In genomic region chr12:4287325-4288290, GRCh38 we compare ENCODE assay signal across 10 cellular contexts. TPM values are rescaled to one million over a fixed set of nuclear protein-coding genes. Genes with fewer than 3 reads are reported as not detected.
A peak's percentile ranks its signal among the peaks of the same experiment; 100 is the strongest.
DNase-seq lines count a peak whose midpoint lies in the region; ATAC-seq and TF ChIP-seq lines count a peak whose summit lies in the region.
"Had no signal": no experiment of that assay in that cellular context is flagged by ENCODE, and none has a peak within 500 bp of the region (broad histone marks: within the 10 kb centered on the region; RNA-seq: fewer than 3 reads in every experiment).

No MANE protein-coding gene starts in this region.

- 43 to 60% methylated on average over 18 of the region's 18 CpGs for WGBS in sigmoid colon, 2 donors

- CTCF ChIA-PET in PC-3 (lab: Charles Lee) (no interaction called here), HEK293T (lab: Yijun Ruan, JAX) (interaction anchor here (1.9 kb wide), 1 partner anchor 11 kb away, joined by 6 read pairs; no protein-coding TSS in a partner anchor)

- no peaks in the 10 kb centered on the region for H3K9me2 ChIP-seq in PC-3 (replicated peaks; ENCODE audit: low read length)

- TF ChIP-seq CTCF in PC-3 (conservative IDR thresholded peaks at IDR 0.05; ENCODE audit: low read depth, low read length) (no peak), dorsolateral prefrontal cortex (IDR thresholded peaks at IDR 0.05 in 54 of 56, conservative IDR thresholded peaks at IDR 0.05 in 2 of 56; ENCODE audit: low read depth in 1 of 56, partially characterized antibody in 56 of 56) (no peak), sigmoid colon (IDR thresholded peaks at IDR 0.05) (no peak), GM10266 (IDR thresholded peaks at IDR 0.05; ENCODE audit: control insufficient read depth, insufficient read depth, low read depth, missing control alignments) (no peak)

- H3K36me3 ChIP-seq in PC-3 (ENCODE audit: low read depth, low read length) (no peaks in the 10 kb centered on the region), sigmoid colon (peaks cover 19 to 75% (median 32%) of the 10 kb centered on the region in 4 donors)

- H3K27me3 ChIP-seq in PC-3 (ENCODE audit: low read length) (peaks cover 45% of the 10 kb centered on the region), dorsolateral prefrontal cortex (peaks cover 0 to 89% (median 0%) of the 10 kb centered on the region in 45 donors), sigmoid colon (no peaks in the 10 kb centered on the region)
- H3K27me3 ChIP-seq: body of pancreas had no signal

- H3K4me2 ChIP-seq in PC-3 (ENCODE audit: low read length), result no peak overlapping the region

- no peaks in the 10 kb centered on the region for H3K9me3 ChIP-seq in PC-3 (ENCODE audit: low read length)
- H3K9me3 ChIP-seq in sigmoid colon, result no peaks in the 10 kb centered on the region
- H3K9me3 ChIP-seq: body of pancreas had no signal

- no peaks in the 10 kb centered on the region for H3K79me2 ChIP-seq in PC-3 (ENCODE audit: low read length)

- H3K27ac ChIP-seq in PC-3 (ENCODE audit: low read length) (no peak overlapping the region), dorsolateral prefrontal cortex (peak overlapping the region in 49 of 59 donors; percentile 19 to 88 (median 66)), sigmoid colon (peak overlapping the region; percentile 58 to 86 (median 80))

- no peaks in the 10 kb centered on the region for H3F3A ChIP-seq in PC-3 (ENCODE audit: low read length, unreplicated experiment)

- intact Hi-C loops in PC-3 (cut with micrococcal nuclease) (no loop called here), dorsolateral prefrontal cortex (cut with DNase I) (no loop called here), sigmoid colon (cut with DNase I) (no loop called here)

- H3K4me1 ChIP-seq in PC-3 (ENCODE audit: insufficient read depth, low read length) (no peaks in the 10 kb centered on the region), sigmoid colon (peaks cover 0 to 94% (median 81%) of the 10 kb centered on the region in 4 donors)

- H3K9ac ChIP-seq in PC-3 (ENCODE audit: low read length), result no peak overlapping the region

- in situ Hi-C loops in GM18951 (cut with MboI; ENCODE audit: low sequenced_read_pairs, unreplicated experiment), result loop anchor here (5.0 to 10.0 kb wide), 2 partner anchors 295 to 393 kb away; no protein-coding TSS in a partner anchor

- H3K4me3 ChIP-seq in PC-3 (ENCODE audit: low read length), result no peak overlapping the region
- peak overlapping the region in 9 of 59 donors; percentile 1 to 33 (median 13) for H3K4me3 ChIP-seq in dorsolateral prefrontal cortex
- H3K4me3 ChIP-seq in sigmoid colon, result no peak overlapping the region
- H3K4me3 ChIP-seq: body of pancreas had no signal

- ATAC-seq in PC-3, result no peak
- no peak for ATAC-seq in HG02970 (IDR thresholded peaks at IDR 0.05; ENCODE audit: low FRiP score, unreplicated experiment)
- ATAC-seq in GM18873 (IDR thresholded peaks at IDR 0.05; ENCODE audit: low FRiP score, unreplicated experiment), result no peak
- ATAC-seq: body of pancreas had no signal

- no peak for TF ChIP-seq EP300 in sigmoid colon (IDR thresholded peaks at IDR 0.05)

- no peak overlapping the region for H2AFZ ChIP-seq in PC-3 (ENCODE audit: low read length)

- BruUV-seq in PC-3 (replicated peaks; lab: Mats Ljungman, UMichigan), result no TSS peak

- peak; percentile 32 for TF ChIP-seq POLR2A in GM18951 (IDR thresholded peaks at IDR 0.05; ENCODE audit: extremely low read depth, insufficient read depth, insufficient read length)
- TF ChIP-seq POLR2A in sigmoid colon (IDR thresholded peaks at IDR 0.05), result no peak

- peak; percentile 13 for DNase-seq in PC-3
- no peak for DNase-seq in dorsolateral prefrontal cortex
- no peak for DNase-seq in sigmoid colon
- no peak for DNase-seq in GM10266 (ENCODE audit: extremely low spot score)
- no peak for DNase-seq in HEK293T (ENCODE audit: extremely low spot score)
- DNase-seq: body of pancreas, T1000 had no signal

- POLR2A ChIA-PET in PC-3 (lab: Charles Lee; ENCODE audit: unreplicated experiment), result no interaction called here
- POLR2A ChIA-PET in HEK293T (lab: Yijun Ruan, JAX), result interaction anchor here (1.3 to 1.4 kb wide), 2 partner anchors 11 to 14 kb away, joined by 3 to 4 read pairs; partner anchors contain the start of gene CCND2

- H4K20me1 ChIP-seq in PC-3 (ENCODE audit: low read length), result no peaks in the 10 kb centered on the region

TF ChIP-seq in HEK293T, 16 proteins besides CTCF, POLR2A, EP300 and RAD21:
- TF ChIP-seq SUZ12 (IDR thresholded peaks at IDR 0.05) (no peak), L3MBTL2 (conservative IDR thresholded peaks at IDR 0.05) (no peak), HDGF (IDR thresholded peaks at IDR 0.05; ENCODE audit: borderline replicate concordance) (no peak), TARDBP (IDR thresholded peaks at IDR 0.05) (no peak), LEF1 (IDR thresholded peaks at IDR 0.05; ENCODE audit: borderline replicate concordance) (no peak), SP1 (IDR thresholded peaks at IDR 0.05) (no peak), CTBP1 (IDR thresholded peaks at IDR 0.05; ENCODE audit: borderline replicate concordance) (no peak), FOXA1 (IDR thresholded peaks at IDR 0.05) (no peak), ELF4 (IDR thresholded peaks at IDR 0.05) (no peak), NFRKB (IDR thresholded peaks at IDR 0.05) (no peak), FOXM1 (IDR thresholded peaks at IDR 0.05; ENCODE audit: borderline replicate concordance) (no peak), ZNF384 (IDR thresholded peaks at IDR 0.05) (no peak), FOXK2 (IDR thresholded peaks at IDR 0.05) (no peak), BHLHE40 (IDR thresholded peaks at IDR 0.05; ENCODE audit: borderline replicate concordance) (no peak), ARNT (IDR thresholded peaks at IDR 0.05) (no peak), PKNOX1 (IDR thresholded peaks at IDR 0.05) (no peak)

RNA-seq across cellular contexts. Expression of gene CCND2, which starts 14.0 kb away (rescaled TPM):
- not detected in 2 replicates for total RNA-seq in PC-3 (2014; rRNA removed)
- total RNA-seq in dorsolateral prefrontal cortex, result 100 to 1,000 TPM in 100 of 120 experiments, 10 to 100 TPM in 20; 42.3 to 172 (median 122) TPM
- 100 to 1,000 TPM in 3 of 4 donors, 10 to 100 TPM in 1; 98.7 to 178 (median 149) TPM for total RNA-seq in sigmoid colon
- polyA plus RNA-seq in sigmoid colon, result 10 to 100 TPM in 1 of 3 donors, 1 to 10 TPM in 2; 7.8 to 35.0 (median 8.6) TPM

RNA-seq across cellular contexts. Expression of gene TIGAR, which starts 33.4 kb away (rescaled TPM):
- total RNA-seq in PC-3 (2014; rRNA removed), result 3.7 and 4.6 TPM in 2 replicates
- 10 to 100 TPM in 108 of 120 experiments, 1 to 10 TPM in 12; 6.8 to 24.9 (median 15.4) TPM for total RNA-seq in dorsolateral prefrontal cortex
- 1 to 10 TPM; 4.4 to 6.0 (median 5.2) TPM for total RNA-seq in sigmoid colon
- 10 to 100 TPM in 1 of 3 donors, 1 to 10 TPM in 2; 7.1 to 14.6 (median 7.8) TPM for polyA plus RNA-seq in sigmoid colon

Comparison
In these comparisons a context has a peak if more than half of its experiments do, and no peak if none do; other contexts are left out.
1. RNA of gene CCND2, which starts 14.0 kb away (total RNA-seq): 98.7 to 178 TPM in sigmoid colon and 42.3 to 172 TPM in dorsolateral prefrontal cortex; not detected in PC-3; every median in the first group is over 10 times any median in the second.